In genomic region chr7:2522780-2523433, GRCh38 we compare ENCODE assay signal across 8 cellular contexts.
DNase-seq lines count a peak whose midpoint lies in the region; ATAC-seq and TF ChIP-seq lines count a peak whose summit lies in the region.

No MANE protein-coding gene starts in this region.

- H3K4me3 ChIP-seq in HL-60 (replicated peaks; ENCODE audit: insufficient read depth, low read length) (peak overlapping the region; percentile 71), iPS-20b (ENCODE audit: low read length) (peak overlapping the region; percentile 54; the same call in 1 of the 2 replicates)

- DNase-seq in AG20443 (ENCODE audit: low spot score) (peak; percentile 33), HL-60 (ENCODE audit: low read depth in 1 of 2, low spot score in 1 of 2) (no peak), NOMO-1 (lab: John Stamatoyannopoulos, UW; ENCODE audit: unreplicated experiment in 2 of 2) (no peak)
- peak; percentile 37 for DNase-seq in activated naive CD4-positive, alpha-beta T cell treated with anti-CD3 and anti-CD28 coated beads, Interleukin-2, amount 50 U/mL, for 16 hours

- peak overlapping the region; percentile 100 for H3K4me3 Mint-ChIP-seq in stimulated activated memory B cell treated with anti-CD40 and anti-IgM and Interleukin-4, amounts not matched to agents 10 μg/mL and 1 μg/mL and 100 μg/mL, for 72 hours

- TF ChIP-seq CTCF in HL-60 (IDR thresholded peaks at IDR 0.05; ENCODE audit: insufficient read depth, low read length): no peak

- H3K27ac Mint-ChIP-seq in stimulated activated memory B cell treated with anti-CD40 and anti-IgM and Interleukin-4, amounts not matched to agents 10 μg/mL and 1 μg/mL and 100 μg/mL, for 72 hours: peak overlapping the region; percentile 86

- peaks cover 72% of the 10 kb centered on the region for H3K4me1 Mint-ChIP-seq in stimulated activated memory B cell treated with anti-CD40 and anti-IgM and Interleukin-4, amounts not matched to agents 10 μg/mL and 1 μg/mL and 100 μg/mL, for 72 hours

- no peaks in the 10 kb centered on the region for H3K9me3 ChIP-seq in iPS-20b (ENCODE audit: insufficient read depth, low read depth, low read length)

- H3K27ac ChIP-seq in HL-60 (replicated peaks) (peak overlapping the region; percentile 46), iPS-20b (ENCODE audit: low read length) (no peak overlapping the region)

- H3K36me3 Mint-ChIP-seq in stimulated activated memory B cell treated with anti-CD40 and anti-IgM and Interleukin-4, amounts not matched to agents 10 μg/mL and 1 μg/mL and 100 μg/mL, for 72 hours: peaks cover 27% of the 10 kb centered on the region

- H3K9me3 Mint-ChIP-seq in stimulated activated memory B cell treated with anti-CD40 and anti-IgM and Interleukin-4, amounts not matched to agents 10 μg/mL and 1 μg/mL and 100 μg/mL, for 72 hours: no peaks in the 10 kb centered on the region

- H3K27me3 ChIP-seq in HL-60 (ENCODE audit: insufficient read depth, poor library complexity, severe bottlenecking): no peaks in the 10 kb centered on the region
- H3K27me3 ChIP-seq in iPS-20b (ENCODE audit: insufficient read depth, low read length): peaks cover 45% of the 10 kb centered on the region

- H3K9ac ChIP-seq in iPS-20b (ENCODE audit: low read depth, low read length): peak overlapping the region; percentile 35; the same call in 1 of the 2 replicates

- peaks cover 43% of the 10 kb centered on the region for H3K4me1 ChIP-seq in iPS-20b (ENCODE audit: insufficient read depth, low read length)

- H3K36me3 ChIP-seq in iPS-20b (ENCODE audit: insufficient read depth, low read depth, low read length): peaks cover 23% of the 10 kb centered on the region

- ATAC-seq in stimulated activated memory B cell treated with anti-CD40 and anti-IgM and Interleukin-4, amounts not matched to agents 10 μg/mL and 1 μg/mL and 100 μg/mL, for 72 hours: no peak
- ATAC-seq in GM18907 (IDR thresholded peaks at IDR 0.05; ENCODE audit: unreplicated experiment): no peak
- ATAC-seq in HG02970 (IDR thresholded peaks at IDR 0.05; ENCODE audit: low FRiP score, unreplicated experiment): no peak

- no peaks in the 10 kb centered on the region for H3K27me3 Mint-ChIP-seq in stimulated activated memory B cell treated with anti-CD40 and anti-IgM and Interleukin-4, amounts not matched to agents 10 μg/mL and 1 μg/mL and 100 μg/mL, for 72 hours

Comparison
In these comparisons a context has a peak if more than half of its experiments do, and no peak if none do; other contexts are left out.
1. DNase-seq: peak in AG20443 (single experiment) and activated naive CD4-positive, alpha-beta T cell treated with anti-CD3 and anti-CD28 coated beads, Interleukin-2, amount 50 U/mL, for 16 hours (single experiment); none in HL-60 (0 of 2) and NOMO-1 (0 of 2).